ENCODE assay signal across 7 cellular contexts in the genomic region with DNA sequence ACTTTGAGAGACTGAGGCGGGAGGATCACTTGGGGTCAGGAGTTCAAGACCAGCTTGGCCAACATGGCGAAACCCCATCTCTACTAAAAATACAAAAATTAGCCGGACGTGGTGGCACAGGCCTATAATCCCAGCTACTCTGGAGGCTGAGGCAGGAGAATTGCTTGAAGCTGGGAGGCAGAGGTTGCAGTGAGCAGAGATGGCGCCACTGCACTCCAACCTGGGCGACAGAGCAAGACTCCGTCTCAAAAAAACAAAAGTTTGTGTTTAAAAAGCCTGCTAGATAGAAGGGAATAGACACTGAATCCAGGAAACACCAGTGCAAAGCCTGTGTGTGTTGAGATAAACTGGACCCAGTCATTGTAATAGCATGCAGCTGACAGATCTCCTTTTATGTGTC. TPM values are rescaled to one million over a fixed set of nuclear protein-coding genes. Genes with fewer than 3 reads are reported as not detected.
A peak's percentile ranks its signal among the peaks of the same experiment; 100 is the strongest.
DNase-seq lines count a peak whose midpoint lies in the region; ATAC-seq and TF ChIP-seq lines count a peak whose summit lies in the region.
"Not testable (repeated sequence)": the region's sequence is repeated elsewhere in the genome, so short reads cannot be mapped to it uniquely, and the experiment has no call there.

No MANE protein-coding gene starts in this region.

- H3F3A ChIP-seq in PC-9 (ENCODE audit: insufficient read depth, low read depth); smooth muscle cell (ENCODE audit: low read depth): not testable (repeated sequence)

- POLR2A ChIA-PET in CD8-positive, alpha-beta memory T cell (lab: Charles Lee) = interaction anchor here (2.5 to 3.1 kb wide), 2 partner anchors 181 to 188 kb away, joined by 8 to 19 read pairs; partner anchors contain the start of gene MED21
- POLR2A ChIA-PET in PC-9 (lab: Charles Lee; ENCODE audit: unreplicated experiment) = not testable (repeated sequence)
- POLR2A ChIA-PET in activated B cell treated with CpG ODN at 0.5 μM for 24 hours (lab: Charles Lee) = interaction anchor here (2.6 to 3.5 kb wide), 2 partner anchors 10 to 188 kb away, joined by 17 to 31 read pairs; partner anchors contain the start of gene MED21

- intact Hi-C loops in PC-9 (cut with micrococcal nuclease; ENCODE audit: unreplicated experiment) (loop anchor here (5.0 to 10.0 kb wide), 2 partner anchors 127 to 560 kb away; no protein-coding TSS in a partner anchor), activated B cell treated with CpG ODN at 0.5 μM for 24 hours (cut with micrococcal nuclease) (loop anchor here (5.0 kb wide), 3 partner anchors 87 to 1582 kb away; partner anchors contain the start of gene KRAS), natural killer cell (cut with micrococcal nuclease) (loop anchor here (10.0 kb wide), 1 partner anchor 50 kb away; no protein-coding TSS in a partner anchor)

- TF ChIP-seq CTCF in PC-9 (conservative IDR thresholded peaks at IDR 0.05); activated B cell treated with CpG ODN at 0.5 μM for 24 hours (IDR thresholded peaks at IDR 0.05); hepatocyte (IDR thresholded peaks at IDR 0.05; ENCODE audit: poor library complexity); natural killer cell (IDR thresholded peaks at IDR 0.05); smooth muscle cell (IDR thresholded peaks at IDR 0.05; ENCODE audit: borderline replicate concordance, insufficient read depth, poor library complexity, severe bottlenecking): not testable (repeated sequence)

- H3K27ac ChIP-seq in CD8-positive, alpha-beta memory T cell (ENCODE audit: low read depth, low read length); PC-9; hepatocyte: not testable (repeated sequence)
- H3K27ac ChIP-seq in smooth muscle cell (ENCODE audit: low read depth) = peak overlapping the region; percentile 5

- not testable (repeated sequence) for H3K9me2 ChIP-seq in PC-9 (ENCODE audit: insufficient read depth); hepatocyte (replicated peaks; ENCODE audit: insufficient read depth)

- peak overlapping the region; percentile 90; the same call in 1 of the 2 replicates for H3K4me2 ChIP-seq in PC-9
- peak overlapping the region; percentile 91 for H3K4me2 ChIP-seq in hepatocyte
- peak overlapping the region; percentile 97 for H3K4me2 ChIP-seq in smooth muscle cell

- WGBS in hepatocyte (ENCODE audit: low lambda C conversion rate, missing lambda C conversion rate) = 87% methylated on average over 7 of the region's 7 CpGs
- WGBS in smooth muscle cell (ENCODE audit: low lambda C conversion rate) = 67% methylated on average over 7 of the region's 7 CpGs

- not testable (repeated sequence) for H3K4me3 ChIP-seq in CD8-positive, alpha-beta memory T cell (ENCODE audit: low read length); hepatocyte; smooth muscle cell
- H3K4me3 ChIP-seq in PC-9 = peak overlapping the region; percentile 83; the same call in 1 of the 2 replicates

- H3K27ac Mint-ChIP-seq in CD8-positive, alpha-beta memory T cell = peak overlapping the region in 2 of 8 donors; percentile 76 to 97
- H3K27ac Mint-ChIP-seq in IgD-negative memory B cell (peak overlapping the region in 2 of 3 donors; percentile 95), natural killer cell (peak overlapping the region; percentile 97 to 98)
- not testable (repeated sequence) for H3K27ac Mint-ChIP-seq in activated B cell treated with CpG ODN at 0.5 μM for 24 hours

- H3K36me3 Mint-ChIP-seq in CD8-positive, alpha-beta memory T cell = peaks cover 0 to 15% (median 0%) of the 10 kb centered on the region in 3 donors
- not testable (repeated sequence) for H3K36me3 Mint-ChIP-seq in IgD-negative memory B cell; activated B cell treated with CpG ODN at 0.5 μM for 24 hours (ENCODE audit: low read depth); natural killer cell

- not testable (repeated sequence) for H3K27me3 ChIP-seq in CD8-positive, alpha-beta memory T cell (ENCODE audit: insufficient read depth, low read length, poor library complexity, severe bottlenecking); PC-9 (ENCODE audit: insufficient read depth, low read depth); hepatocyte; smooth muscle cell (ENCODE audit: low read depth)

- H3K9me3 Mint-ChIP-seq in CD8-positive, alpha-beta memory T cell; IgD-negative memory B cell; activated B cell treated with CpG ODN at 0.5 μM for 24 hours; natural killer cell: not testable (repeated sequence)

- not testable (repeated sequence) for H3K9ac ChIP-seq in smooth muscle cell (ENCODE audit: low read depth)

- H4K20me1 ChIP-seq in PC-9 (ENCODE audit: insufficient read depth); hepatocyte (ENCODE audit: insufficient read depth, poor library complexity, severe bottlenecking); smooth muscle cell (ENCODE audit: low read depth): not testable (repeated sequence)

- not testable (repeated sequence) for H2AFZ ChIP-seq in PC-9; hepatocyte; smooth muscle cell (ENCODE audit: low read depth)

- H3K4me1 ChIP-seq in CD8-positive, alpha-beta memory T cell (ENCODE audit: insufficient read depth, low read length) = peaks cover 20% of the 10 kb centered on the region
- peaks cover 14% of the 10 kb centered on the region for H3K4me1 ChIP-seq in PC-9 (replicated peaks; ENCODE audit: insufficient read depth)
- not testable (repeated sequence) for H3K4me1 ChIP-seq in hepatocyte (ENCODE audit: insufficient read depth); smooth muscle cell (ENCODE audit: low read depth)

- H3K79me2 ChIP-seq in PC-9 (ENCODE audit: low read depth) (peaks cover 18% of the 10 kb centered on the region), hepatocyte (peaks cover 23% of the 10 kb centered on the region), smooth muscle cell (ENCODE audit: low read depth) (peaks cover 22% of the 10 kb centered on the region)

- ATAC-seq in activated B cell treated with CpG ODN at 0.5 μM for 24 hours (ENCODE audit: low read depth); natural killer cell: not testable (repeated sequence)

- H3K27me3 Mint-ChIP-seq in CD8-positive, alpha-beta memory T cell; IgD-negative memory B cell; activated B cell treated with CpG ODN at 0.5 μM for 24 hours; natural killer cell (ENCODE audit: low read depth in 2 of 2): not testable (repeated sequence)

- CTCF ChIA-PET in CD8-positive, alpha-beta memory T cell (lab: Charles Lee) = interaction anchor here (1.1 to 2.6 kb wide), 4 partner anchors 8 to 181 kb away, joined by 7 to 12 read pairs (median 7); no protein-coding TSS in a partner anchor
- CTCF ChIA-PET in PC-9 (lab: Charles Lee) (interaction anchor here (0.5 to 1.4 kb wide), 2 partner anchors 44 to 668 kb away, joined by 3 to 5 read pairs; no protein-coding TSS in a partner anchor), activated B cell treated with CpG ODN at 0.5 μM for 24 hours (lab: Charles Lee) (interaction anchor here (0.9 to 3.9 kb wide), 4 partner anchors 11 to 472 kb away, joined by 4 to 23 read pairs (median 14); no protein-coding TSS in a partner anchor)

- peak overlapping the region in 5 of 7 donors; percentile 28 to 100 (median 96) for H3K4me3 Mint-ChIP-seq in CD8-positive, alpha-beta memory T cell
- H3K4me3 Mint-ChIP-seq in IgD-negative memory B cell = peak overlapping the region in 2 of 4 donors; percentile 96 to 98
- peak overlapping the region; percentile 92 for H3K4me3 Mint-ChIP-seq in activated B cell treated with CpG ODN at 0.5 μM for 24 hours
- peak overlapping the region; percentile 47 for H3K4me3 Mint-ChIP-seq in natural killer cell

- H3K4me1 Mint-ChIP-seq in CD8-positive, alpha-beta memory T cell = peaks cover 31 to 36% (median 36%) of the 10 kb centered on the region in 3 donors
- H3K4me1 Mint-ChIP-seq in IgD-negative memory B cell (peaks cover 22 to 29% (median 27%) of the 10 kb centered on the region in 3 donors), activated B cell treated with CpG ODN at 0.5 μM for 24 hours (peaks cover 32% of the 10 kb centered on the region), natural killer cell (peaks cover 35 to 37% of the 10 kb centered on the region in 2 donors)

- DNase-seq in CD8-positive, alpha-beta memory T cell; PC-9; activated B cell treated with CpG ODN at 0.5 μM for 24 hours; hepatocyte (ENCODE audit: low spot score); natural killer cell; smooth muscle cell (lab: John Stamatoyannopoulos, UW; ENCODE audit: unreplicated experiment): not testable (repeated sequence)

- H3K9me3 ChIP-seq in CD8-positive, alpha-beta memory T cell (ENCODE audit: low read length); PC-9 (ENCODE audit: insufficient read depth, low read depth); hepatocyte (ENCODE audit: low read depth); smooth muscle cell (replicated peaks; ENCODE audit: low read depth): not testable (repeated sequence)

- not testable (repeated sequence) for H3K36me3 ChIP-seq in CD8-positive, alpha-beta memory T cell (ENCODE audit: insufficient read depth, low read length); PC-9 (ENCODE audit: low read depth); hepatocyte (replicated peaks; ENCODE audit: insufficient read depth, low read depth); smooth muscle cell (ENCODE audit: low read depth)

- BruUV-seq in PC-9 (replicated peaks; lab: Mats Ljungman, UMichigan) = not testable (repeated sequence)

RNA-seq across cellular contexts. Expression of gene ITPR2, which starts 1.5 kb away (rescaled TPM):
- total RNA-seq in CD8-positive, alpha-beta memory T cell = 10 to 100 TPM; 24.0 to 29.4 TPM
- polyA plus RNA-seq in CD8-positive, alpha-beta memory T cell = 13.0 TPM
- polyA plus RNA-seq in IgD-negative memory B cell = 27.5 TPM
- total RNA-seq in PC-9 (2021) = 16.2 and 26.0 TPM in 2 replicates
- 66.3 and 74.5 TPM in 2 replicates for total RNA-seq in activated B cell treated with CpG ODN at 0.5 μM for 24 hours
- total RNA-seq in hepatocyte = 39.6 and 51.4 TPM in 2 replicates
- polyA plus RNA-seq in hepatocyte = 22.0 and 36.7 TPM in 2 replicates
- 10 to 100 TPM; 59.1 to 70.7 (median 68.2) TPM for total RNA-seq in natural killer cell
- total RNA-seq in smooth muscle cell = 17.4 and 29.0 TPM in 2 replicates
- polyA plus RNA-seq in smooth muscle cell = 6.8 and 9.6 TPM in 2 replicates
